20 cellular contexts compared by ENCODE assay signal in genomic region chr13:106573279-106573831, GRCh38. TPM values are rescaled to one million over a fixed set of nuclear protein-coding genes. Genes with fewer than 3 reads are reported as not detected.
DNase-seq lines count a peak whose midpoint lies in the region; ATAC-seq, FAIRE-seq and TF ChIP-seq lines count a peak whose summit lies in the region.
"Had no signal": no experiment of that assay in that cellular context is flagged by ENCODE, and none has a peak within 500 bp of the region (broad histone marks: within the 10 kb centered on the region; RNA-seq: fewer than 3 reads in every experiment).

No MANE protein-coding gene starts in this region.

- no peak overlapping the region for H2AFZ ChIP-seq in fibroblast of lung (ENCODE audit: low read length)
- no peak overlapping the region for H2AFZ ChIP-seq in osteoblast (ENCODE audit: low read length)

- no peak overlapping the region for H3K4me3 ChIP-seq in heart left ventricle
- peak overlapping the region in 1 of 4 experiments; percentile 21 for H3K4me3 ChIP-seq in fibroblast of lung (replicated peaks in 1 of 4; ENCODE audit: control extremely low read depth in 1 of 4, insufficient read depth in 1 of 4, low read depth in 3 of 4, low read length in 4 of 4)
- peak overlapping the region; percentile 54 for H3K4me3 ChIP-seq in osteoblast (ENCODE audit: insufficient read depth, low read length)
- no peak overlapping the region for H3K4me3 ChIP-seq in aorta (ENCODE audit: low read length in 2 of 2)
- H3K4me3 ChIP-seq: mucosa of descending colon, pancreas had no signal

- peak overlapping the region in 4 of 12 donors; percentile 11 to 33 (median 22) for H3K27ac ChIP-seq in heart left ventricle
- peak overlapping the region; percentile 1 for H3K27ac ChIP-seq in fibroblast of lung (ENCODE audit: insufficient read depth, low read length)
- peak overlapping the region; percentile 71 for H3K27ac ChIP-seq in osteoblast (ENCODE audit: low read depth, low read length)
- no peak overlapping the region for H3K27ac ChIP-seq in aorta (ENCODE audit: low read depth in 1 of 2, low read length in 2 of 2)
- H3K27ac ChIP-seq: pancreas, VCaP had no signal

- no peak for TF ChIP-seq POLR2A in heart left ventricle (IDR thresholded peaks at IDR 0.05)
- TF ChIP-seq POLR2A in GM12891 (IDR thresholded peaks at IDR 0.05; ENCODE audit: low read depth, low read length): no peak

- H3K9me3 ChIP-seq in heart left ventricle: no peaks in the 10 kb centered on the region
- H3K9me3 ChIP-seq in fibroblast of lung (ENCODE audit: control insufficient read depth, insufficient read depth, low read depth, low read length): no peaks in the 10 kb centered on the region
- H3K9me3 ChIP-seq in osteoblast (ENCODE audit: low read depth, low read length): no peaks in the 10 kb centered on the region
- no peaks in the 10 kb centered on the region for H3K9me3 ChIP-seq in aorta (ENCODE audit: control insufficient read depth, low read length)
- H3K9me3 ChIP-seq: Caco-2, mucosa of descending colon, pancreas had no signal

- H3K4me2 ChIP-seq in fibroblast of lung (ENCODE audit: extremely low read depth, insufficient read depth, low read length): peak overlapping the region; percentile 51
- H3K4me2 ChIP-seq in osteoblast (ENCODE audit: insufficient read depth, low read length): peak overlapping the region; percentile 86

- ATAC-seq in heart left ventricle (peak in 3 of 4 donors; percentile 14 to 51 (median 39)), aorta (ENCODE audit: low FRiP score) (peak; percentile 68), HG02610 (IDR thresholded peaks at IDR 0.05; ENCODE audit: unreplicated experiment) (no peak)
- ATAC-seq: HepG2, mucosa of descending colon, pancreas had no signal

- H4K20me1 ChIP-seq in fibroblast of lung (ENCODE audit: control insufficient read depth, extremely low read depth, insufficient read depth, low read length) (no peaks in the 10 kb centered on the region), osteoblast (ENCODE audit: insufficient read depth, low read length) (no peaks in the 10 kb centered on the region)

- TF ChIP-seq CTCF in heart left ventricle (IDR thresholded peaks at IDR 0.05): no peak
- no peak for TF ChIP-seq CTCF in fibroblast of lung (conservative IDR thresholded peaks at IDR 0.05 in 1 of 2, IDR thresholded peaks at IDR 0.05 in 1 of 2; ENCODE audit: low read depth in 1 of 2, low read length in 2 of 2)
- no peak for TF ChIP-seq CTCF in osteoblast (IDR thresholded peaks at IDR 0.05; ENCODE audit: extremely low read depth, low read depth, low read length)

- H3K36me3 ChIP-seq in heart left ventricle: no peaks in the 10 kb centered on the region
- no peaks in the 10 kb centered on the region for H3K36me3 ChIP-seq in fibroblast of lung (ENCODE audit: control insufficient read depth, insufficient read depth, low read length)
- no peaks in the 10 kb centered on the region for H3K36me3 ChIP-seq in osteoblast (ENCODE audit: insufficient read depth, low read length)
- no peaks in the 10 kb centered on the region for H3K36me3 ChIP-seq in aorta (ENCODE audit: control insufficient read depth in 1 of 2, insufficient read depth in 2 of 2, low read length in 1 of 2)
- H3K36me3 ChIP-seq: pancreas had no signal

- no peak for DNase-seq in heart left ventricle
- DNase-seq in cardiac septum (ENCODE audit: low spot score): no peak
- DNase-seq in fibroblast of lung (ENCODE audit: low read depth in 2 of 2): peak; percentile 68 to 71
- DNase-seq in osteoblast (ENCODE audit: insufficient read length, low spot score, missing footprints): peak; percentile 42
- no peak for DNase-seq in aorta
- no peak for DNase-seq in GM12891 (ENCODE audit: insufficient read length, low spot score)
- no peak for DNase-seq in activated T-cell treated with anti-CD3 and anti-CD28 coated beads, Interleukin-2, amount 50 U/mL, for 48 hours
- DNase-seq: activated gamma-delta T cell, Caco-2, GF-D8, immature natural killer cell, NCI-H774, pancreas had no signal

- no peaks in the 10 kb centered on the region for H3K79me2 ChIP-seq in fibroblast of lung (ENCODE audit: control insufficient read depth, insufficient read depth, low read length)
- no peaks in the 10 kb centered on the region for H3K79me2 ChIP-seq in osteoblast (ENCODE audit: insufficient read depth, low read length)

- no peaks in the 10 kb centered on the region for H3K27me3 ChIP-seq in heart left ventricle
- H3K27me3 ChIP-seq in fibroblast of lung (ENCODE audit: control insufficient read depth, insufficient read depth, low read length): no peaks in the 10 kb centered on the region
- no peaks in the 10 kb centered on the region for H3K27me3 ChIP-seq in osteoblast (ENCODE audit: insufficient read depth, low read length)
- no peaks in the 10 kb centered on the region for H3K27me3 ChIP-seq in aorta (ENCODE audit: control insufficient read depth in 1 of 2, insufficient read depth in 2 of 2, low read length in 1 of 2)
- H3K27me3 ChIP-seq: pancreas had no signal

- no peak for FAIRE-seq in GM12891 (lab: Jason Lieb, UNC)
- FAIRE-seq: GM18507, H1, HepG2, pancreas, RCC 7860 had no signal

- 72 to 90% (median 88%) methylated on average over 8 of the region's 8 CpGs for WGBS in heart left ventricle, 4 donors
- WGBS in aorta, 2 donors: 86 to 87% methylated on average over 8 of the region's 8 CpGs

- H3K4me1 ChIP-seq in heart left ventricle (peaks cover 0 to 13% (median 6%) of the 10 kb centered on the region in 12 donors), fibroblast of lung (ENCODE audit: control insufficient read depth, extremely low read depth, insufficient read depth, low read length) (peaks cover 6% of the 10 kb centered on the region), osteoblast (ENCODE audit: insufficient read depth, low read length) (peaks cover 21% of the 10 kb centered on the region), aorta (ENCODE audit: control insufficient read depth in 1 of 2, insufficient read depth in 2 of 2, low read length in 2 of 2) (no peaks in the 10 kb centered on the region)

- intact Hi-C loops in heart left ventricle (cut with DNase I): no loop called here
- intact Hi-C loops in cardiac septum (cut with DNase I): no loop called here
- intact Hi-C loops in aorta (cut with DNase I): no loop called here

- no peak overlapping the region for H3K9ac ChIP-seq in fibroblast of lung (ENCODE audit: insufficient read depth, low read length)

TF ChIP-seq in GM12891, 5 proteins besides CTCF, POLR2A, EP300 and RAD21:
- TF ChIP-seq PAX5 (IDR thresholded peaks at IDR 0.05; ENCODE audit: insufficient read depth, low read length, severe bottlenecking) (no peak), POU2F2 (IDR thresholded peaks at IDR 0.05; ENCODE audit: low read depth, low read length) (no peak), SPI1 (IDR thresholded peaks at IDR 0.05; ENCODE audit: low read depth, low read length) (no peak), POLR2AphosphoS5 (IDR thresholded peaks at IDR 0.05; ENCODE audit: low read depth, low read length) (no peak), TAF1 (IDR thresholded peaks at IDR 0.05; ENCODE audit: low read depth, low read length) (no peak)

RNA-seq across cellular contexts. Expression of gene ARGLU1, which starts 5.4 kb away (rescaled TPM):
- 10 to 100 TPM; 14.2 to 35.6 (median 28.1) TPM for total RNA-seq in heart left ventricle
- polyA plus RNA-seq in heart left ventricle: 10 to 100 TPM; 25.7 to 54.0 TPM
- total RNA-seq in cardiac septum: 36.8 TPM
- 40.3 and 45.4 TPM in 2 replicates for total RNA-seq in fibroblast of lung
- polyA plus RNA-seq in fibroblast of lung: 38.0 and 45.6 TPM in 2 replicates
- polyA plus RNA-seq in fibroblast of lung (2012): 35.5 and 44.3 TPM in 2 replicates
- 0.67 and 0.94 TPM in 2 replicates for polyA minus RNA-seq in fibroblast of lung (ENCODE audit: low replicate concordance)
- total RNA-seq in osteoblast: 42.0 and 51.0 TPM in 2 replicates
- total RNA-seq in aorta: 100 to 1,000 TPM; 108 to 142 TPM
- polyA plus RNA-seq in aorta: 100 to 1,000 TPM in 1 of 2 donors, 10 to 100 TPM in 1; 23.2 to 178 TPM
- polyA plus RNA-seq in GM12891 (2012; ENCODE audit: low read depth, missing spikeins): 113 TPM

RNA-seq across cellular contexts. Expression of gene EFNB2, which starts 37.9 kb away (rescaled TPM):
- total RNA-seq in heart left ventricle: 10 to 100 TPM in 7 of 9 donors, 1 to 10 TPM in 2; 8.6 to 20.2 (median 12.7) TPM
- 10 to 100 TPM in 1 of 2 donors, 1 to 10 TPM in 1; 7.3 to 17.7 TPM for polyA plus RNA-seq in heart left ventricle
- 17.8 TPM for total RNA-seq in cardiac septum
- total RNA-seq in fibroblast of lung: 9.2 and 13.5 TPM in 2 replicates
- 20.0 and 28.3 TPM in 2 replicates for polyA plus RNA-seq in fibroblast of lung
- 18.0 and 22.8 TPM in 2 replicates for polyA plus RNA-seq in fibroblast of lung (2012)
- 31.4 and 33.5 TPM in 2 replicates for polyA minus RNA-seq in fibroblast of lung (ENCODE audit: low replicate concordance)
- 10.0 and 17.0 TPM in 2 replicates for total RNA-seq in osteoblast
- 10 to 100 TPM; 24.8 to 35.0 TPM for total RNA-seq in aorta
- polyA plus RNA-seq in aorta: 10 to 100 TPM in 1 of 2 donors, 1 to 10 TPM in 1; 7.3 to 15.7 TPM
- 0.10 TPM for polyA plus RNA-seq in GM12891 (2012; ENCODE audit: low read depth, missing spikeins)

Comparison
In these comparisons a context has a peak if more than half of its experiments do, and no peak if none do; other contexts are left out.
1. DNase-seq: peak in fibroblast of lung (2 of 2) and osteoblast (single experiment); none in heart left ventricle (0 of 5), cardiac septum (single experiment), aorta (0 of 2), GM12891 (single experiment) and activated T-cell treated with anti-CD3 and anti-CD28 coated beads, Interleukin-2, amount 50 U/mL, for 48 hours (0 of 2).
2. H3K27ac ChIP-seq: peak in fibroblast of lung (single experiment) and osteoblast (single experiment); none in aorta (0 of 2).